In genomic region chr14:32603992-32604391, GRCh38 we compare ENCODE assay signal across 24 cellular contexts.
A peak's percentile ranks its signal among the peaks of the same experiment; 100 is the strongest.
DNase-seq lines count a peak whose midpoint lies in the region; ATAC-seq lines count a peak whose summit lies in the region.
"Had no signal": no experiment of that assay in that cellular context is flagged by ENCODE, and none has a peak within 500 bp of the region (broad histone marks: within the 10 kb centered on the region; RNA-seq: fewer than 3 reads in every experiment).

No MANE protein-coding gene starts in this region.

- peak; percentile 82 for ATAC-seq in GM18868 (IDR thresholded peaks at IDR 0.05; ENCODE audit: unreplicated experiment)
- peak; percentile 58 for ATAC-seq in GM21528 (IDR thresholded peaks at IDR 0.05; ENCODE audit: low FRiP score, unreplicated experiment)
- peak; percentile 73 for ATAC-seq in HG03060 (IDR thresholded peaks at IDR 0.05; ENCODE audit: low read depth, unreplicated experiment)
- ATAC-seq in stimulated activated effector memory CD8-positive, alpha-beta T cell treated with anti-CD3 and anti-CD28 coated beads, Interleukin-12 subunit alpha, Interleukin-12 subunit beta, amount 100 ng/mL, for 72 hours, result no peak
- no peak for ATAC-seq in HG03097 (IDR thresholded peaks at IDR 0.05; ENCODE audit: low FRiP score, unreplicated experiment)
- no peak for ATAC-seq in left cardiac atrium
- ATAC-seq: naive thymus-derived CD8-positive, alpha-beta T cell; WTC11 had no signal

- no peaks in the 10 kb centered on the region for H3K4me1 Mint-ChIP-seq in stimulated activated effector memory CD8-positive, alpha-beta T cell treated with anti-CD3 and anti-CD28 coated beads, Interleukin-12 subunit alpha, Interleukin-12 subunit beta, amount 100 ng/mL, for 72 hours
- no peaks in the 10 kb centered on the region for H3K4me1 Mint-ChIP-seq in activated CD4-positive, alpha-beta memory T cell treated with anti-CD3 and anti-CD28 coated beads for 36 hours (ENCODE audit: low read depth)
- H3K4me1 Mint-ChIP-seq: CD4-positive, CD25-positive, alpha-beta regulatory T cell; mesothelial cell of epicardium; naive thymus-derived CD8-positive, alpha-beta T cell had no signal

- intact Hi-C loops in activated CD4-positive, alpha-beta memory T cell treated with anti-CD3 and anti-CD28 coated beads for 36 hours (cut with micrococcal nuclease), result no loop called here
- intact Hi-C loops in left cardiac atrium (cut with DNase I), result loop anchor here in 1 of 2 donors (10.0 kb wide), 1 partner anchor 221 kb away; no protein-coding TSS in a partner anchor

- peaks cover 3% of the 10 kb centered on the region for H3K9me3 Mint-ChIP-seq in stimulated activated effector memory CD8-positive, alpha-beta T cell treated with anti-CD3 and anti-CD28 coated beads, Interleukin-12 subunit alpha, Interleukin-12 subunit beta, amount 100 ng/mL, for 72 hours
- H3K9me3 Mint-ChIP-seq in activated CD4-positive, alpha-beta memory T cell treated with anti-CD3 and anti-CD28 coated beads for 36 hours, result no peaks in the 10 kb centered on the region
- H3K9me3 Mint-ChIP-seq: activated T-helper 2 cell treated with anti-CD3 and anti-CD28 coated beads, Interferon-gamma antibody, Interleukin-2, Interleukin-4, amounts not matched to agents 10 μg/mL and 5 μg/mL and 100 μg/mL, durations not matched to agents 14 hours and 24 hours and 36 hours; CD4-positive, CD25-positive, alpha-beta regulatory T cell; HFFc6; mesothelial cell of epicardium; WTC11 had no signal

- POLR2A ChIA-PET in activated CD4-positive, alpha-beta memory T cell treated with anti-CD3 and anti-CD28 coated beads for 36 hours (lab: Charles Lee), result no interaction called here

- no peak overlapping the region for H3K4me3 Mint-ChIP-seq in stimulated activated effector memory CD8-positive, alpha-beta T cell treated with anti-CD3 and anti-CD28 coated beads, Interleukin-12 subunit alpha, Interleukin-12 subunit beta, amount 100 ng/mL, for 72 hours
- no peak overlapping the region for H3K4me3 Mint-ChIP-seq in activated CD4-positive, alpha-beta memory T cell treated with anti-CD3 and anti-CD28 coated beads for 36 hours
- H3K4me3 Mint-ChIP-seq: activated naive CD8-positive, alpha-beta T cell; CD4-positive, CD25-positive, alpha-beta regulatory T cell; HFFc6; mesothelial cell of epicardium; naive thymus-derived CD8-positive, alpha-beta T cell; WTC11 had no signal

- CTCF ChIA-PET in activated CD4-positive, alpha-beta memory T cell treated with anti-CD3 and anti-CD28 coated beads for 36 hours (lab: Charles Lee), result interaction anchor here (2.0 kb wide), 1 partner anchor 28 kb away, joined by 5 read pairs; no protein-coding TSS in a partner anchor

- H3K36me3 Mint-ChIP-seq in stimulated activated effector memory CD8-positive, alpha-beta T cell treated with anti-CD3 and anti-CD28 coated beads, Interleukin-12 subunit alpha, Interleukin-12 subunit beta, amount 100 ng/mL, for 72 hours, result no peaks in the 10 kb centered on the region
- no peaks in the 10 kb centered on the region for H3K36me3 Mint-ChIP-seq in activated CD4-positive, alpha-beta memory T cell treated with anti-CD3 and anti-CD28 coated beads for 36 hours
- H3K36me3 Mint-ChIP-seq: CD4-positive, CD25-positive, alpha-beta regulatory T cell; mesothelial cell of epicardium; naive thymus-derived CD8-positive, alpha-beta T cell; WTC11 had no signal

- no peaks in the 10 kb centered on the region for H3K27me3 Mint-ChIP-seq in activated CD4-positive, alpha-beta memory T cell treated with anti-CD3 and anti-CD28 coated beads for 36 hours
- H3K27me3 Mint-ChIP-seq: activated naive CD8-positive, alpha-beta T cell; CD4-positive, CD25-positive, alpha-beta regulatory T cell had no signal

- DNase-seq in stimulated activated effector memory CD8-positive, alpha-beta T cell treated with anti-CD3 and anti-CD28 coated beads, Interleukin-12 subunit alpha, Interleukin-12 subunit beta, amount 100 ng/mL, for 72 hours (ENCODE audit: low spot score in 2 of 2), result no peak
- DNase-seq in activated CD4-positive, alpha-beta memory T cell treated with anti-CD3 and anti-CD28 coated beads for 36 hours, result no peak
- DNase-seq in left cardiac atrium, result no peak
- DNase-seq: activated CD4-positive, alpha-beta T cell treated with anti-CD3 and anti-CD28 coated beads, Interleukin-2, amount 50 U/mL, for 1 hour; CD4-positive, CD25-positive, alpha-beta regulatory T cell; central memory CD4-positive, alpha-beta T cell; EL; HFFc6; KBM-7; naive thymus-derived CD8-positive, alpha-beta T cell; NCI-H1436 treated with DMSO at 0.1 percent for 48 hours; NCI-H2171; NCI-H524; occipital lobe; stimulated activated CD8-positive, alpha-beta memory T cell treated with anti-CD3 and anti-CD28 coated beads, Interleukin-4, amount 100 ng/mL, for 48 hours; transverse colon had no signal

- no peak overlapping the region for H3K27ac Mint-ChIP-seq in stimulated activated effector memory CD8-positive, alpha-beta T cell treated with anti-CD3 and anti-CD28 coated beads, Interleukin-12 subunit alpha, Interleukin-12 subunit beta, amount 100 ng/mL, for 72 hours
- no peak overlapping the region for H3K27ac Mint-ChIP-seq in activated CD4-positive, alpha-beta memory T cell treated with anti-CD3 and anti-CD28 coated beads for 36 hours
- H3K27ac Mint-ChIP-seq: activated naive CD8-positive, alpha-beta T cell; activated T-helper 2 cell treated with anti-CD3 and anti-CD28 coated beads, Interferon-gamma antibody, Interleukin-2, Interleukin-4, amounts not matched to agents 10 μg/mL and 5 μg/mL and 100 μg/mL, durations not matched to agents 14 hours and 24 hours and 36 hours; CD4-positive, CD25-positive, alpha-beta regulatory T cell; HFFc6; mesothelial cell of epicardium; naive thymus-derived CD8-positive, alpha-beta T cell; WTC11 had no signal

Comparison
In these comparisons a context has a peak if more than half of its experiments do, and no peak if none do; other contexts are left out.
1. ATAC-seq: peak in GM18868 (single experiment), GM21528 (single experiment) and HG03060 (single experiment); none in stimulated activated effector memory CD8-positive, alpha-beta T cell treated with anti-CD3 and anti-CD28 coated beads, Interleukin-12 subunit alpha, Interleukin-12 subunit beta, amount 100 ng/mL, for 72 hours (single experiment), HG03097 (single experiment) and left cardiac atrium (0 of 2).